24 cellular contexts compared by ENCODE assay signal in the genomic region with DNA sequence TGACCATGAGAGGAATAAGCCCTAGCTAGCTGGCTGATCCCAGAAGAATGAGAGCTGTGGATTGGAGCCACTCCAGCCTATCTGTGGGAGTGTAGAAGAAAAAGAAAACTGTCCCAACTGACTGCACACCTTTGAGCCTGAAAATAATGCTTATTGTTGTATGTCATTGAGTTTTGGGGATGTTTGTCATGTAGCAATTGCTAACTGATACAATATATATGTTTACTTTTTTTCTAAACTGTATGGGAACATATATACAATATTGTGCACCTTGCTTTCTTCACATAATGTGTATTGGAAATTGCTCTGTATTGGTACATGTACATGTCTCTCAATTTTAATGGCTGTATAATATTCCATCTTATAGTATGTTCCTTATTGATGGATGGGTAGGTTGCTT.
A peak's percentile ranks its signal among the peaks of the same experiment; 100 is the strongest.
DNase-seq lines count a peak whose midpoint lies in the region; ATAC-seq, FAIRE-seq and TF ChIP-seq lines count a peak whose summit lies in the region.
"Had no signal": no experiment of that assay in that cellular context is flagged by ENCODE, and none has a peak within 500 bp of the region (broad histone marks: within the 10 kb centered on the region; RNA-seq: fewer than 3 reads in every experiment).

No MANE protein-coding gene starts in this region.

- H3K4me3 ChIP-seq in HepG2 (replicated peaks in 1 of 3; ENCODE audit: insufficient read depth in 1 of 3, low read depth in 2 of 3, low read length in 3 of 3), result no peak overlapping the region
- no peak overlapping the region for H3K4me3 ChIP-seq in right lobe of liver
- H3K4me3 ChIP-seq: A549, BLaER1, GM12878 had no signal

- H3K27ac ChIP-seq in HepG2 (ENCODE audit: extremely low read length, insufficient read depth, low read length), result no peak overlapping the region
- H3K27ac ChIP-seq in right lobe of liver, result no peak overlapping the region
- H3K27ac ChIP-seq: 22Rv1, A549, BLaER1 had no signal

- H3K36me3 ChIP-seq in HepG2 (replicated peaks in 1 of 2; ENCODE audit: control insufficient read depth in 1 of 2, insufficient read depth in 2 of 2, low read length in 2 of 2) (no peaks in the 10 kb centered on the region), right lobe of liver (no peaks in the 10 kb centered on the region)
- H3K36me3 ChIP-seq: BE2C, BLaER1 had no signal

- no peak for TF ChIP-seq POLR2A in HepG2 (IDR thresholded peaks at IDR 0.05; ENCODE audit: insufficient read depth in 1 of 2, low read depth in 2 of 2, low read length in 2 of 2)
- no peak for TF ChIP-seq POLR2A in right lobe of liver (IDR thresholded peaks at IDR 0.05)

- no peak overlapping the region for H3K9ac ChIP-seq in HepG2 (ENCODE audit: insufficient read depth, low read depth, low read length)
- H3K9ac ChIP-seq: BLaER1 had no signal

- no peak for ATAC-seq in HepG2
- ATAC-seq in right lobe of liver, result no peak
- ATAC-seq: A549, GM12878 had no signal

- H3K79me2 ChIP-seq in HepG2 (ENCODE audit: insufficient read depth, low read length), result no peaks in the 10 kb centered on the region

- TF ChIP-seq RAD21 in HepG2 (CRISPR knock-in tag; IDR thresholded peaks at IDR 0.05), result no peak

- TF ChIP-seq EP300 in HepG2 (IDR thresholded peaks at IDR 0.05; ENCODE audit: low read depth in 2 of 2, low read length in 2 of 2) (no peak), HepG2 (CRISPR knock-in tag; IDR thresholded peaks at IDR 0.05; ENCODE audit: borderline replicate concordance) (no peak)

- CTCF ChIA-PET in HepG2 (lab: Yijun Ruan, JAX; ENCODE audit: low intra/inter-chr PET ratio, low total read pairs), result no interaction called here

- in situ Hi-C loops in HepG2 (cut with HindIII; ENCODE audit: extremely low pct_ligation_motif_present, low pct_unique_long_range_greater_than_20kb), result loop anchor here (5.0 to 25.0 kb wide), 2 partner anchors 121 to 704 kb away; no protein-coding TSS in a partner anchor

- no peaks in the 10 kb centered on the region for H4K20me1 ChIP-seq in HepG2 (ENCODE audit: insufficient read depth, low read length)
- H4K20me1 ChIP-seq: BLaER1 had no signal

- H3K27me3 ChIP-seq in HepG2 (ENCODE audit: control insufficient read depth in 1 of 2, insufficient read depth in 2 of 2, low read length in 2 of 2) (peaks cover 0 to 1% of the 10 kb centered on the region in 2 experiments; a peak in 2 of 5 replicates), right lobe of liver (no peaks in the 10 kb centered on the region)
- H3K27me3 ChIP-seq: BE2C, BLaER1 had no signal

- BruUV-seq in HepG2 (replicated peaks; lab: Mats Ljungman, UMichigan), result no TSS peak

- FAIRE-seq in HepG2 (lab: Jason Lieb, UNC), result no peak
- FAIRE-seq: GM12878, GM12892, GM18507 had no signal

- no peaks in the 10 kb centered on the region for H3K9me3 ChIP-seq in HepG2 (ENCODE audit: low read length)
- H3K9me3 ChIP-seq in right lobe of liver, result no peaks in the 10 kb centered on the region
- H3K9me3 ChIP-seq: BE2C, BLaER1 had no signal

- H2AFZ ChIP-seq in HepG2 (ENCODE audit: low read length), result no peak overlapping the region

- intact Hi-C loops in HepG2 (cut with micrococcal nuclease; ENCODE audit: unreplicated experiment) (loop anchor here (5.0 to 10.0 kb wide), 2 partner anchors 124 to 714 kb away; a partner anchor contains a TSS), right lobe of liver (cut with DNase I) (no loop called here)

- no peaks in the 10 kb centered on the region for H3K4me1 ChIP-seq in HepG2 (ENCODE audit: insufficient read depth, low read length)
- H3K4me1 ChIP-seq in right lobe of liver, result no peaks in the 10 kb centered on the region
- H3K4me1 ChIP-seq: A549, BE2C had no signal

- POLR2A ChIA-PET in HepG2 (lab: Yijun Ruan, JAX), result no interaction called here

- DNase-seq in HepG2 (ENCODE audit: low spot score) (no peak), right lobe of liver (no peak), islet precursor cell (peak; percentile 10), NCI-H2196 (lab: John Stamatoyannopoulos, UW; ENCODE audit: unreplicated experiment) (no peak), ecto neural progenitor cell (ENCODE audit: low spot score) (no peak)
- DNase-seq: BE2C; C1 segment of cervical spinal cord; CD4-positive, alpha-beta memory T cell; CD4-positive, CD25-positive, alpha-beta regulatory T cell; CD8-positive, alpha-beta memory T cell; COR-L47; DMS 273 treated with DMSO at 0.1 percent for 48 hours; DMS153; DMS53; DMS79; DND-41; EL; GDM1 had no signal

- TF ChIP-seq CTCF in HepG2 (CRISPR knock-in tag; IDR thresholded peaks at IDR 0.05) (no peak), right lobe of liver (IDR thresholded peaks at IDR 0.05) (no peak)

- no peak overlapping the region for H3K4me2 ChIP-seq in HepG2 (ENCODE audit: low read depth, low read length)
- H3K4me2 ChIP-seq: A549, BLaER1 had no signal

TF ChIP-seq in HepG2, 621 proteins besides CTCF, POLR2A, EP300 and RAD21:
- TF ChIP-seq, protein P1, sequence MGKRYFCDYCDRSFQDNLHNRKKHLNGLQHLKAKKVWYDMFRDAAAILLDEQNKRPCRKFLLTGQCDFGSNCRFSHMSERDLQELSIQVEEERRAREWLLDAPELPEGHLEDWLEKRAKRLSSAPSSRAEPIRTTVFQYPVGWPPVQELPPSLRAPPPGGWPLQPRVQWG (CRISPR knock-in tag; IDR thresholded peaks at IDR 0.05; ENCODE audit: borderline replicate concordance, low read depth), result no peak
- TF ChIP-seq ZFAT (CRISPR knock-in tag; conservative IDR thresholded peaks at IDR 0.05) (no peak), RBAK (CRISPR knock-in tag; IDR thresholded peaks at IDR 0.05) (0 out of 2 replicates have a peak, but pooled peaks have one; percentile 55)
TF ChIP-seq in HepG2: peak in this region for 1.
